Comparison of ENCODE assay signal across 9 cellular contexts in genomic region chr22:45548991-45549736, GRCh38. TPM values are rescaled to one million over a fixed set of nuclear protein-coding genes. Genes with fewer than 3 reads are reported as not detected.
DNase-seq lines count a peak whose midpoint lies in the region; ATAC-seq and TF ChIP-seq lines count a peak whose summit lies in the region.
"Had no signal": no experiment of that assay in that cellular context is flagged by ENCODE, and none has a peak within 500 bp of the region (broad histone marks: within the 10 kb centered on the region; RNA-seq: fewer than 3 reads in every experiment).

No MANE protein-coding gene starts in this region.

- H3K23ac ChIP-seq in mesendoderm (ENCODE audit: low read length): no peak overlapping the region

- intact Hi-C loops in Right ventricle myocardium inferior (cut with DNase I): no loop called here
- intact Hi-C loops in breast epithelium (cut with DNase I; ENCODE audit: low total_unique reads): no loop called here
- intact Hi-C loops in natural killer cell (cut with micrococcal nuclease): no loop called here

- ATAC-seq in Right ventricle myocardium inferior (no peak), GM19397 (IDR thresholded peaks at IDR 0.05; ENCODE audit: unreplicated experiment) (no peak), natural killer cell (no peak)

- H3K56ac ChIP-seq in mesendoderm (ENCODE audit: low read length): no peak overlapping the region

- no peak overlapping the region for H2AK5ac ChIP-seq in mesendoderm (ENCODE audit: low read length)

- no peaks in the 10 kb centered on the region for H3K79me1 ChIP-seq in mesendoderm (ENCODE audit: low read length)

- H3K4ac ChIP-seq in mesendoderm (ENCODE audit: low read depth, low read length): no peak overlapping the region

- H4K8ac ChIP-seq in mesendoderm (ENCODE audit: low read depth, low read length): no peak overlapping the region

- no peaks in the 10 kb centered on the region for H3K36me3 Mint-ChIP-seq in natural killer cell

- H4K5ac ChIP-seq in mesendoderm (ENCODE audit: low read length): no peak overlapping the region

- H3K27ac ChIP-seq in cardiac muscle cell: peak overlapping the region; percentile 4
- H3K27ac ChIP-seq in breast epithelium: peak overlapping the region; percentile 90 to 95
- H3K27ac ChIP-seq in mesendoderm (ENCODE audit: low read depth, low read length): no peak overlapping the region

- DNase-seq in cardiac muscle cell (ENCODE audit: low read depth in 1 of 2, low spot score in 1 of 2) (peak; percentile 27 to 89), Right ventricle myocardium inferior (ENCODE audit: missing footprints) (no peak), breast epithelium (ENCODE audit: low spot score in 2 of 2) (peak in 1 of 2 donors; percentile 58), mesendoderm (peak; percentile 92), globus pallidus (ENCODE audit: low spot score) (no peak), midbrain (lab: John Stamatoyannopoulos, UW) (no peak), natural killer cell (no peak)
- DNase-seq: CD4-positive, alpha-beta T cell had no signal

- H3K4me3 Mint-ChIP-seq in natural killer cell: no peak overlapping the region
- H3K4me3 Mint-ChIP-seq: CD4-positive, alpha-beta T cell had no signal

- no peaks in the 10 kb centered on the region for H3K9me3 Mint-ChIP-seq in natural killer cell
- H3K9me3 Mint-ChIP-seq: CD4-positive, alpha-beta T cell had no signal

- WGBS in mesendoderm (ENCODE audit: extremely low coverage, insufficient coverage, low lambda C conversion rate): no CpG with 5 or more reads among the region's 17 CpGs

- no peaks in the 10 kb centered on the region for H3K36me3 ChIP-seq in cardiac muscle cell
- H3K36me3 ChIP-seq in breast epithelium: no peaks in the 10 kb centered on the region
- peaks cover 34% of the 10 kb centered on the region for H3K36me3 ChIP-seq in mesendoderm (ENCODE audit: control insufficient read depth, insufficient read depth, low read length)

- H3K4me3 ChIP-seq in cardiac muscle cell: no peak overlapping the region
- no peak overlapping the region for H3K4me3 ChIP-seq in breast epithelium
- H3K4me3 ChIP-seq in mesendoderm (ENCODE audit: low read length): no peak overlapping the region

- H3K4me1 Mint-ChIP-seq in natural killer cell: no peaks in the 10 kb centered on the region

- H3K27ac Mint-ChIP-seq in natural killer cell: no peak overlapping the region
- H3K27ac Mint-ChIP-seq: CD4-positive, alpha-beta T cell had no signal

- no peaks in the 10 kb centered on the region for H3K79me2 ChIP-seq in mesendoderm (ENCODE audit: control insufficient read depth, insufficient read depth, low read length)

- no peak overlapping the region for H3K18ac ChIP-seq in mesendoderm (ENCODE audit: low read length)

- no peak overlapping the region for H2BK5ac ChIP-seq in mesendoderm (ENCODE audit: low read length)

- peaks cover 2 to 6% of the 10 kb centered on the region in 2 donors for H3K27me3 Mint-ChIP-seq in natural killer cell (ENCODE audit: low read depth in 2 of 2)

- H3K4me1 ChIP-seq in cardiac muscle cell (ENCODE audit: low read depth) (peaks cover 6% of the 10 kb centered on the region), breast epithelium (peaks cover 29 to 43% of the 10 kb centered on the region in 2 donors), mesendoderm (ENCODE audit: control insufficient read depth, low read depth, low read length) (no peaks in the 10 kb centered on the region)

- no peaks in the 10 kb centered on the region for H3K9me3 ChIP-seq in cardiac muscle cell (ENCODE audit: low read depth)
- no peaks in the 10 kb centered on the region for H3K9me3 ChIP-seq in breast epithelium

- peak; percentile 44 for TF ChIP-seq CTCF in cardiac muscle cell (IDR thresholded peaks at IDR 0.05; ENCODE audit: low read depth, low read length)
- no peak for TF ChIP-seq CTCF in breast epithelium (IDR thresholded peaks at IDR 0.05)
- TF ChIP-seq CTCF in natural killer cell (IDR thresholded peaks at IDR 0.05): no peak

- H2BK15ac ChIP-seq in mesendoderm (replicated peaks; ENCODE audit: low read depth): no peak overlapping the region

- no peak overlapping the region for H3K9ac ChIP-seq in mesendoderm (ENCODE audit: low read length)

- TF ChIP-seq POLR2A in breast epithelium (IDR thresholded peaks at IDR 0.05): no peak

- no peak overlapping the region for H2BK120ac ChIP-seq in mesendoderm (ENCODE audit: low read depth, low read length)

- H3K27me3 ChIP-seq in cardiac muscle cell (no peaks in the 10 kb centered on the region), breast epithelium (no peaks in the 10 kb centered on the region), mesendoderm (ENCODE audit: insufficient read depth, low read length, poor library complexity) (no peaks in the 10 kb centered on the region)

- no peak overlapping the region for H3K4me2 ChIP-seq in mesendoderm (ENCODE audit: low read length)

RNA-seq across cellular contexts. Expression of gene FBLN1, which starts 46.5 kb away (rescaled TPM):
- total RNA-seq in cardiac muscle cell (24.2 and 53.8 TPM in 2 replicates), Right ventricle myocardium inferior (113 TPM), breast epithelium (100 to 1,000 TPM; 115 to 293 (median 267) TPM), natural killer cell (under 1 TPM in 1 of 3 donors, not detected in 2; 0.58 TPM)
- polyA plus RNA-seq in cardiac muscle cell: 55.7 and 116 TPM in 2 replicates
- 104 TPM for polyA plus RNA-seq in mesendoderm (2013, experiment 1 of 2)
- polyA plus RNA-seq in mesendoderm (2013, experiment 2 of 2): 102 TPM
- total RNA-seq: CD4-positive, alpha-beta T cell had no signal

Comparison
In these comparisons a context has a peak if more than half of its experiments do, and no peak if none do; other contexts are left out.
1. DNase-seq: peak in cardiac muscle cell (2 of 2) and mesendoderm (single experiment); none in Right ventricle myocardium inferior (single experiment), globus pallidus (single experiment), midbrain (single experiment) and natural killer cell (single experiment).
2. RNA of gene FBLN1, which starts 46.5 kb away (total RNA-seq): 115 to 293 TPM in breast epithelium, 113 TPM in Right ventricle myocardium inferior (single experiment) and 24.2 to 53.8 TPM in cardiac muscle cell; 0.58 TPM in natural killer cell; every median in the first group is over 10 times any median in the second.